Comparison of ENCODE assay signal across 21 cellular contexts in the genomic region with DNA sequence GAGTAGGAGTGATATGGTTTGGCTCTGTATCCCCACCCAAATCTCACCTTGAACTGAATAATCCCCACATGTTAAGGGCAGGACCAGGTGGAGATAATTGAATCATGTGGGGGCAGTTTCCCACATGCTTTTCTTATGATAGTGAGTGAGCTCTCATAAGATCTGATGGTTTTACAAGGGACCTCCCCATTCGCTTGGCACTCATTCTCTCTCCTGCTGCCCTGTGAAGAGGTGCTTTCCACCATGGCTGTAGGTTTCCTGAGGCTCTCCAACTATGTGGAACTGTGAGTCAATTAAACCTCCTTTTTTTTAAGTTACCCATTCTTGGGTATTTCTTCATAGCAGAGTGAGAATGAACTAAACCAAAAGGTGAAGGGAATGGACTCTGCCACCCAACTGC.
"Had no signal": no experiment of that assay in that cellular context is flagged by ENCODE, and none has a peak within 500 bp of the region (broad histone marks: within the 10 kb centered on the region; RNA-seq: fewer than 3 reads in every experiment).

No MANE protein-coding gene starts in this region.

- H3K4me1 ChIP-seq: ascending aorta had no signal

- H3K27me3 Mint-ChIP-seq: activated CD8-positive, alpha-beta T cell treated with anti-CD3 and anti-CD28 coated beads for 36 hours; brain had no signal

- H3K27me3 ChIP-seq: ascending aorta, dorsolateral prefrontal cortex had no signal

- ATAC-seq: activated CD8-positive, alpha-beta T cell treated with anti-CD3 and anti-CD28 coated beads for 36 hours; activated T-cell treated with anti-CD3 and anti-CD28 coated beads, Interleukin-2, amount 50 U/mL, for 4 hours had no signal

- H3K27ac Mint-ChIP-seq: activated CD8-positive, alpha-beta T cell treated with anti-CD3 and anti-CD28 coated beads for 36 hours; activated naive CD8-positive, alpha-beta T cell; activated T-helper 2 cell treated with anti-CD3 and anti-CD28 coated beads, Interferon-gamma antibody, Interleukin-2, Interleukin-4, amounts not matched to agents 10 μg/mL and 5 μg/mL and 100 μg/mL, durations not matched to agents 14 hours and 24 hours and 36 hours; brain; dendritic cell treated with granulocyte-macrophage colony-stimulating factor and Interleukin-4, amounts not matched to agents 40 ng/mL and 50 ng/mL, for 4 days; endodermal cell had no signal

- H3K9me3 Mint-ChIP-seq: activated CD8-positive, alpha-beta T cell treated with anti-CD3 and anti-CD28 coated beads for 36 hours; activated T-helper 2 cell treated with anti-CD3 and anti-CD28 coated beads, Interferon-gamma antibody, Interleukin-2, Interleukin-4, amounts not matched to agents 10 μg/mL and 5 μg/mL and 100 μg/mL, durations not matched to agents 14 hours and 24 hours and 36 hours; central memory CD8-positive, alpha-beta T cell; endodermal cell had no signal

- H3K9me3 ChIP-seq: ascending aorta had no signal

- H3K27ac ChIP-seq: ascending aorta, coronary artery, dorsolateral prefrontal cortex had no signal

- H3K4me3 ChIP-seq: ascending aorta, coronary artery, dorsolateral prefrontal cortex had no signal

- H3K4me1 Mint-ChIP-seq: brain; central memory CD8-positive, alpha-beta T cell had no signal

- H3K4me3 Mint-ChIP-seq: activated CD8-positive, alpha-beta T cell treated with anti-CD3 and anti-CD28 coated beads for 36 hours; activated naive CD8-positive, alpha-beta T cell; activated T-cell treated with anti-CD3 and anti-CD28 coated beads, Interleukin-2, amount 50 U/mL, for 4 hours; brain; central memory CD8-positive, alpha-beta T cell; dendritic cell treated with granulocyte-macrophage colony-stimulating factor and Interleukin-4, amounts not matched to agents 40 ng/mL and 50 ng/mL, for 4 days; endodermal cell had no signal

- H3K36me3 ChIP-seq: ascending aorta had no signal

- DNase-seq: activated CD4-positive, alpha-beta T cell treated with anti-CD3 and anti-CD28 coated beads for 48 hours; activated CD4-positive, alpha-beta T cell treated with anti-CD3 and anti-CD28 coated beads, Interleukin-2, amount 50 U/mL, for 1 hour; activated CD4-positive, alpha-beta T cell treated with anti-CD3 and anti-CD28 coated beads, Interleukin-2, amount 50 U/mL, for 48 hours; activated CD4-positive, CD25-positive, alpha-beta regulatory T cell; activated CD4-positive, CD25-positive, alpha-beta regulatory T cell treated with anti-CD3 and anti-CD28 coated beads, Interleukin-2, amount 50 U/mL, for 72 hours; activated CD8-positive, alpha-beta memory T cell treated with anti-CD3 and anti-CD28 coated beads for 24 hours; activated CD8-positive, alpha-beta T cell treated with anti-CD3 and anti-CD28 coated beads for 36 hours; activated effector memory CD4-positive, alpha-beta T cell treated with anti-CD3 and anti-CD28 coated beads, Interleukin-2, amount 50 U/mL, for 16 hours; activated naive CD4-positive, alpha-beta T cell treated with anti-CD3 and anti-CD28 coated beads, Interleukin-2, amount 50 U/mL, for 16 hours; activated T-cell treated with anti-CD3 and anti-CD28 coated beads, Interleukin-2, amount 50 U/mL, for 4 hours; dorsolateral prefrontal cortex; effector memory CD4-positive, alpha-beta T cell; T-helper 2 cell had no signal
